Comparison of ENCODE assay signal across 32 cellular contexts in the genomic region with DNA sequence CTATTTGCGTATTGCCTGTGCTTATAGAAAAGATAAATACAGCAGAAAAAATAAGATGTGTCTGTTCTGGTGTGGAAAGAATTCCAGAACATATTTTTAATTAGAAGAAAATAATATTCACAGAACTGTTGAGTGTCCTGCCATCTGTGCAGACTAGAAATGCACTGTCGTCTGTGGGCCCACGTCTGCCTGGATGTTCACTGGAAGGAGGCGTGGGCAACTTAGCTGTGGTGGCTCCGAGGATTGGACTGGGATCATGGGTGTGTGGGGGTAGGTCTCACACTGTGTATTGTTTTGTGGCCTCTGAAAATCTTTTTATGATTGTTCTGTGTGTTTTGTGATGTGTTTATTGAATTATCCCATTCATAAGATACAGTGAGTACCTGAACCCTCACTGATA.
"Had no signal": no experiment of that assay in that cellular context is flagged by ENCODE, and none has a peak within 500 bp of the region (broad histone marks: within the 10 kb centered on the region; RNA-seq: fewer than 3 reads in every experiment).

No MANE protein-coding gene starts in this region.

- DNase-seq: activated B cell treated with CpG ODN at 0.5 μM for 24 hours; activated CD4-positive, alpha-beta T cell treated with anti-CD3 and anti-CD28 coated beads for 48 hours; activated CD4-positive, alpha-beta T cell treated with anti-CD3 and anti-CD28 coated beads, Interleukin-2, amount 50 U/mL, for 1 hour; activated CD4-positive, alpha-beta T cell treated with anti-CD3 and anti-CD28 coated beads, Interleukin-2, amount 50 U/mL, for 48 hours; activated CD8-positive, alpha-beta memory T cell treated with anti-CD3 and anti-CD28 coated beads for 24 hours; activated CD8-positive, alpha-beta T cell treated with anti-CD3 and anti-CD28 coated beads for 36 hours; activated gamma-delta T cell; activated naive CD4-positive, alpha-beta T cell; activated naive CD4-positive, alpha-beta T cell treated with anti-CD3 and anti-CD28 coated beads, Interleukin-2, amount 10 ng/mL, durations not matched to agents 7 days and 5 days; activated naive CD8-positive, alpha-beta T cell treated with anti-CD3 and anti-CD28 coated beads, Interleukin-2, amount 10 ng/mL, durations not matched to agents 7 days and 5 days; activated T-cell treated with anti-CD3 and anti-CD28 coated beads, Interleukin-2, amount 50 U/mL, for 48 hours; amniotic stem cell; anterior cingulate cortex; caudate nucleus; cortex of kidney; dermis blood vessel endothelial cell; effector CD4-positive, alpha-beta T cell; effector memory CD8-positive, alpha-beta T cell; esophagus squamous epithelium; foreskin melanocyte; heart right ventricle; T-cell; T1000; WERI-Rb-1 had no signal

- H3K27me3 Mint-ChIP-seq: activated B cell treated with CpG ODN at 0.5 μM for 24 hours; activated CD8-positive, alpha-beta T cell treated with anti-CD3 and anti-CD28 coated beads for 36 hours; activated naive CD4-positive, alpha-beta T cell treated with anti-CD3 and anti-CD28 coated beads, Interleukin-2, amount 10 ng/mL, durations not matched to agents 7 days and 5 days; activated naive CD8-positive, alpha-beta T cell treated with anti-CD3 and anti-CD28 coated beads, Interleukin-2, amount 10 ng/mL, durations not matched to agents 7 days and 5 days; effector memory CD8-positive, alpha-beta T cell; T-cell had no signal

- ATAC-seq: activated CD4-positive, CD25-positive, alpha-beta regulatory T cell treated with anti-CD3 and anti-CD28 coated beads, Interleukin-2, amount 50 U/mL, for 24 hours; activated CD8-positive, alpha-beta T cell treated with anti-CD3 and anti-CD28 coated beads for 36 hours; activated naive CD4-positive, alpha-beta T cell treated with anti-CD3 and anti-CD28 coated beads, Interleukin-2, amount 50 U/mL, for 72 hours; effector memory CD8-positive, alpha-beta T cell; gastroesophageal sphincter; heart right ventricle; T-cell had no signal

- H3K27ac ChIP-seq: epithelial cell of prostate, esophagus squamous epithelium, gastroesophageal sphincter, heart right ventricle, WERI-Rb-1 had no signal

- H3K4me3 Mint-ChIP-seq: activated B cell treated with CpG ODN at 0.5 μM for 24 hours; activated CD8-positive, alpha-beta T cell treated with anti-CD3 and anti-CD28 coated beads for 36 hours; activated naive CD4-positive, alpha-beta T cell treated with anti-CD3 and anti-CD28 coated beads, Interleukin-2, amount 10 ng/mL, durations not matched to agents 7 days and 5 days; activated naive CD8-positive, alpha-beta T cell treated with anti-CD3 and anti-CD28 coated beads, Interleukin-2, amount 10 ng/mL, durations not matched to agents 7 days and 5 days; effector memory CD8-positive, alpha-beta T cell; T-cell; T-helper 1 cell treated with Interleukin-12 subunit alpha and Interleukin-12 subunit beta and Interleukin-4 antibody, amounts not matched to agents 30 μg/mL and 1 μg/mL, for 36 hours; T-helper 2 cell treated with Interferon-gamma antibody and Interleukin-4, amounts not matched to agents 5 μg/mL and 100 μg/mL, for 36 hours had no signal

- H3K27me3 ChIP-seq: esophagus squamous epithelium, gastroesophageal sphincter, heart right ventricle had no signal

- H3K27ac Mint-ChIP-seq: activated CD8-positive, alpha-beta T cell treated with anti-CD3 and anti-CD28 coated beads for 36 hours; activated naive CD4-positive, alpha-beta T cell treated with anti-CD3 and anti-CD28 coated beads, Interleukin-2, amount 10 ng/mL, durations not matched to agents 7 days and 5 days; activated naive CD8-positive, alpha-beta T cell treated with anti-CD3 and anti-CD28 coated beads, Interleukin-2, amount 10 ng/mL, durations not matched to agents 7 days and 5 days; effector memory CD8-positive, alpha-beta T cell; T-cell; T-helper 1 cell treated with Interleukin-12 subunit alpha and Interleukin-12 subunit beta and Interleukin-4 antibody, amounts not matched to agents 30 μg/mL and 1 μg/mL, for 36 hours; T-helper 2 cell treated with Interferon-gamma antibody and Interleukin-4, amounts not matched to agents 5 μg/mL and 100 μg/mL, for 36 hours had no signal

- H3K4me3 ChIP-seq: esophagus squamous epithelium, gastroesophageal sphincter, heart right ventricle had no signal

- FAIRE-seq: astrocyte, colon had no signal
